ENCODE assay signal across 8 cellular contexts in genomic region chr6:106547961-106548453, GRCh38.
DNase-seq lines count a peak whose midpoint lies in the region; ATAC-seq and TF ChIP-seq lines count a peak whose summit lies in the region.

No MANE protein-coding gene starts in this region.

- H3K9me3 ChIP-seq in RWPE2 (ENCODE audit: severe bottlenecking) = no peaks in the 10 kb centered on the region

- H3K27ac ChIP-seq in RWPE2 (ENCODE audit: poor library complexity, severe bottlenecking) = peak overlapping the region; percentile 99

- TF ChIP-seq CTCF in RWPE2 (IDR thresholded peaks at IDR 0.05; ENCODE audit: poor library complexity, severe bottlenecking) = no peak

- peak; percentile 89 for ATAC-seq in RWPE2 (ENCODE audit: low read depth)
- no peak for ATAC-seq in GM21717 (IDR thresholded peaks at IDR 0.05; ENCODE audit: unreplicated experiment)
- ATAC-seq in HG03135 (IDR thresholded peaks at IDR 0.05; ENCODE audit: unreplicated experiment) = no peak
- no peak for ATAC-seq in GM21825 (IDR thresholded peaks at IDR 0.05; ENCODE audit: unreplicated experiment)

- no peak overlapping the region for H3K4me3 ChIP-seq in RWPE2 (ENCODE audit: severe bottlenecking)

- H3K4me1 ChIP-seq in RWPE2 (ENCODE audit: insufficient read depth, poor library complexity, severe bottlenecking) = peaks cover 41% of the 10 kb centered on the region

- no peaks in the 10 kb centered on the region for H3K27me3 ChIP-seq in RWPE2 (ENCODE audit: insufficient read depth, poor library complexity, severe bottlenecking)

- DNase-seq in ELF-1 (ENCODE audit: low read depth, low spot score) (peak; percentile 36), RWPE2 (ENCODE audit: low spot score) (peak; percentile 77), dermis blood vessel endothelial cell (peak; percentile 63), renal cortical epithelial cell (ENCODE audit: low read depth) (peak; percentile 21), cortex of kidney (lab: John Stamatoyannopoulos, UW) (no peak)

- H3K36me3 ChIP-seq in RWPE2 (ENCODE audit: low read depth) = peaks cover 91% of the 10 kb centered on the region
